12 cellular contexts compared by ENCODE assay signal in the genomic region with DNA sequence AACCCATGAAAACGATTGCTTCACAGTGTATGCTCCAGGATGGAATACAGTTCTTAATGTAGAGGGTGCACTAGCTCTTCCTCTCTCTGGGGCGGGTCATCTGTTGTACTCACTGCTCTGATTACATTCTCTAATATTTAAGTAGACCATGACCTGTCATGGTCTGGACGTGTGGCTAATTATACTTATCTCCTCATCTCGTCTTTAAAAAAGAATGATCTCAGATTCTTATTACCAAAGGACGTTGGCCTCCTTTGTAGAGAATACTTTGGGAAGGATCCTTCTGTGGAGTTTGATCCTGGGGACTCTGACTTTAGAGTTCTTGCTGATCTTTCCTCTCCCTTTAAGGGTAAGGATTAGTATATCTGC. TPM values are rescaled to one million over a fixed set of nuclear protein-coding genes. Genes with fewer than 3 reads are reported as not detected.
DNase-seq lines count a peak whose midpoint lies in the region; ATAC-seq and TF ChIP-seq lines count a peak whose summit lies in the region.
"Had no signal": no experiment of that assay in that cellular context is flagged by ENCODE, and none has a peak within 500 bp of the region (broad histone marks: within the 10 kb centered on the region; RNA-seq: fewer than 3 reads in every experiment).

No MANE protein-coding gene starts in this region.

- WGBS in endodermal cell (ENCODE audit: insufficient coverage in 1 of 2, insufficient read length in 1 of 2), 2 experiments = 50 to 53% methylated on average over 3 to 5 of the region's 5 CpGs

- DNase-seq in Right ventricle myocardium superior (no peak), Right ventricle myocardium inferior (ENCODE audit: missing footprints) (no peak), endodermal cell (no peak)
- no peak for DNase-seq in effector memory CD4-positive, alpha-beta T cell
- DNase-seq: activated CD8-positive, alpha-beta T cell treated with anti-CD3 and anti-CD28 coated beads for 36 hours had no signal

- TF ChIP-seq CTCF in endodermal cell (conservative IDR thresholded peaks at IDR 0.05) = no peak

- H3K36me3 Mint-ChIP-seq in endodermal cell (ENCODE audit: low read depth) = no peaks in the 10 kb centered on the region

- intact Hi-C loops in Right ventricle myocardium superior (cut with DNase I) (no loop called here), Right ventricle myocardium inferior (cut with DNase I) (no loop called here)

- no peaks in the 10 kb centered on the region for H3K27me3 Mint-ChIP-seq in endodermal cell (ENCODE audit: insufficient read depth)
- H3K27me3 Mint-ChIP-seq: activated CD8-positive, alpha-beta T cell treated with anti-CD3 and anti-CD28 coated beads for 36 hours; central memory CD8-positive, alpha-beta T cell had no signal

- peak overlapping the region; percentile 46 for H3K4me3 Mint-ChIP-seq in endodermal cell
- H3K4me3 Mint-ChIP-seq: activated CD8-positive, alpha-beta T cell treated with anti-CD3 and anti-CD28 coated beads for 36 hours; central memory CD8-positive, alpha-beta T cell had no signal

- H3K27me3 ChIP-seq in endodermal cell (ENCODE audit: control insufficient read depth, insufficient read depth, low read length, poor library complexity, severe bottlenecking) (no peaks in the 10 kb centered on the region), muscle layer of duodenum (ENCODE audit: low read depth, low read length) (no peaks in the 10 kb centered on the region)
- H3K27me3 ChIP-seq in effector memory CD4-positive, alpha-beta T cell (replicated peaks; ENCODE audit: control insufficient read depth, insufficient read depth, low read length, poor library complexity, severe bottlenecking) = no peaks in the 10 kb centered on the region
- H3K27me3 ChIP-seq: Peyer's patch had no signal

- H3K4me3 ChIP-seq in endodermal cell (ENCODE audit: low read length) = peak overlapping the region; percentile 73
- peak overlapping the region in 1 of 2 donors; percentile 17 for H3K4me3 ChIP-seq in muscle layer of duodenum (ENCODE audit: low read depth in 1 of 2, low read length in 2 of 2)
- no peak overlapping the region for H3K4me3 ChIP-seq in effector memory CD4-positive, alpha-beta T cell (ENCODE audit: insufficient read depth, low read depth, low read length, poor library complexity, severe bottlenecking)
- H3K4me3 ChIP-seq: Peyer's patch had no signal

- peak overlapping the region; percentile 98 for H3K27ac ChIP-seq in endodermal cell (ENCODE audit: low read depth, low read length)
- peak overlapping the region; percentile 76 for H3K27ac ChIP-seq in muscle layer of duodenum (ENCODE audit: low read length)
- no peak overlapping the region for H3K27ac ChIP-seq in effector memory CD4-positive, alpha-beta T cell (ENCODE audit: insufficient read depth, low read length, poor library complexity, severe bottlenecking)
- H3K27ac ChIP-seq: KMS-11 had no signal

- no peaks in the 10 kb centered on the region for H3K9me3 Mint-ChIP-seq in endodermal cell
- H3K9me3 Mint-ChIP-seq: activated CD8-positive, alpha-beta T cell treated with anti-CD3 and anti-CD28 coated beads for 36 hours; central memory CD8-positive, alpha-beta T cell had no signal

- H3K4me1 ChIP-seq in endodermal cell (ENCODE audit: control insufficient read depth, insufficient read depth, low read length) (peaks cover 3% of the 10 kb centered on the region), muscle layer of duodenum (ENCODE audit: control insufficient read depth in 1 of 2, insufficient read depth in 2 of 2, low read length in 2 of 2) (peaks cover 6 to 36% of the 10 kb centered on the region in 2 donors)
- H3K4me1 ChIP-seq in effector memory CD4-positive, alpha-beta T cell (ENCODE audit: control insufficient read depth, insufficient read depth, low read length, poor library complexity, severe bottlenecking) = no peaks in the 10 kb centered on the region

- H3K9me3 ChIP-seq in endodermal cell (ENCODE audit: control insufficient read depth, low read length) = no peaks in the 10 kb centered on the region
- no peaks in the 10 kb centered on the region for H3K9me3 ChIP-seq in muscle layer of duodenum (ENCODE audit: control insufficient read depth in 1 of 2, low read length in 2 of 2)
- no peaks in the 10 kb centered on the region for H3K9me3 ChIP-seq in effector memory CD4-positive, alpha-beta T cell (ENCODE audit: control insufficient read depth, low read length)
- H3K9me3 ChIP-seq: Peyer's patch had no signal

- H3K36me3 ChIP-seq in endodermal cell (ENCODE audit: control insufficient read depth, insufficient read depth, low read length) (no peaks in the 10 kb centered on the region), muscle layer of duodenum (ENCODE audit: control insufficient read depth in 1 of 2, insufficient read depth in 2 of 2, low read length in 2 of 2) (no peaks in the 10 kb centered on the region)
- no peaks in the 10 kb centered on the region for H3K36me3 ChIP-seq in effector memory CD4-positive, alpha-beta T cell (ENCODE audit: control insufficient read depth, insufficient read depth, low read length)
- H3K36me3 ChIP-seq: Peyer's patch had no signal

- H3K4me1 Mint-ChIP-seq in endodermal cell = peaks cover 29% of the 10 kb centered on the region

- peak; percentile 7 for ATAC-seq in Right ventricle myocardium superior (ENCODE audit: poor library complexity)
- ATAC-seq in Right ventricle myocardium inferior = no peak
- ATAC-seq in HG02763 (IDR thresholded peaks at IDR 0.05; ENCODE audit: unreplicated experiment) = no peak
- no peak for ATAC-seq in activated CD4-positive, CD25-positive, alpha-beta regulatory T cell treated with anti-CD3 and anti-CD28 coated beads, Interleukin-2, amount 50 U/mL, for 24 hours
- ATAC-seq in HG03439 (IDR thresholded peaks at IDR 0.05; ENCODE audit: unreplicated experiment) = no peak
- ATAC-seq: activated CD8-positive, alpha-beta T cell treated with anti-CD3 and anti-CD28 coated beads for 36 hours had no signal

- peak overlapping the region; percentile 75 for H3K9ac ChIP-seq in endodermal cell (ENCODE audit: extremely low read depth, low read length, poor library complexity, severe bottlenecking)
- H3K9ac ChIP-seq: KMS-11 had no signal

- peak overlapping the region; percentile 98 for H3K27ac Mint-ChIP-seq in endodermal cell
- H3K27ac Mint-ChIP-seq: activated CD8-positive, alpha-beta T cell treated with anti-CD3 and anti-CD28 coated beads for 36 hours had no signal

RNA-seq across cellular contexts. Expression of gene TRAK1, which starts 48.4 kb away (rescaled TPM):
- total RNA-seq in Right ventricle myocardium superior (273 TPM), Right ventricle myocardium inferior (267 TPM), endodermal cell (10 to 100 TPM; 29.8 to 31.0 TPM)
- 44.2 TPM for polyA plus RNA-seq in endodermal cell (2013, experiment 1 of 2)
- 40.5 TPM for polyA plus RNA-seq in endodermal cell (2013, experiment 2 of 2)
